ENCODE assay signal across 8 cellular contexts in the genomic region with DNA sequence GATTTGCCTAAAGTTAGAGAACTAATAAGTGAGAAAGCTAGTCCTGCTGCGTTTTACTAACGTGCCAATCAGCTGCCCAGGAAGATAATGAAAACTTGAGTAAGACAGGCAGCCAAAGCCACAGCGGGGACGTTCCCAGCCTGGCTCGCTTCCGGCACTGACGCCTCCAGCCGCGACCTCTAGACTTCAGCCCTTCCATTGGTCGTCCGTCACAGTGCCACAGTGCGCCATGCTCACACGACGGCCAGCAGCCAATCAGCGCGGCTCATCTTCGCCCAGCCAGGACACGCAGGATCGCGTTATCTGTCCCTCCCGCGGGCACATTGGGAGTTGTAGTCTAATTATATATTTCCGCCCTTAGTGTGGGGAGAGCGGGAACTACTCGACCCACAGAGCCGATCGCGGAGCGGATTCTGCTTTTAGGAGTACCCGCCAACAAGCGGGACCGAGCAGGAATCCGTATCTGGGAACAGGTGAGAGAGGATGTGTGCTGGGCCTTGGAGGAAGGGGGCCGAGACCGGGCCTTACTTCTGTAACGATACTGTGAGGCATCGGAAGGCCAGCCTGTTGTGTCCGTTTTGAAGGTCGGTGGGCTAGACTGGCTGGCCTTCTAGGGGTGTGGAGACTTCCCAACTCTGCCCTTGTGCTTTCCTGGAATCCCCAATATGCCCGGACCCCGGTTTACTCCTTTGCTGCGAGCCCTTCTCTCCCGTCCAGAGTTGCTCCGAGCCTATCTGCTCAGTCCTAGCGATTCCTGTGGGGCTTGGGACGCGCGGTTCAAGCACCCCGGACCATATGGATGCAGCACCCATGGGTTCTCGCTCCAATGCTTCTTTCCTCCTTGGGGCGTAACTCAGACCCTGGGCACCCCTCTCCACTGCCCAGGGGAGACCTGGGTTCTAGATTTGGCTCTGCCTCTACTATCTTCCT. TPM values are rescaled to one million over a fixed set of nuclear protein-coding genes. Genes with fewer than 3 reads are reported as not detected.
DNase-seq lines count a peak whose midpoint lies in the region; ATAC-seq and TF ChIP-seq lines count a peak whose summit lies in the region.

FDPS (plus strand) TSS at position 374 of the 930 bp plus-strand sequence. CDS start 924 bp downstream, outside the sequence.

- intact Hi-C loops in esophagus muscularis mucosa (cut with DNase I), result no loop called here

- H3K4me1 ChIP-seq in Karpas-422 (ENCODE audit: low read length) (peaks cover 28% of the 10 kb centered on the region), esophagus muscularis mucosa (peaks cover 16 to 33% (median 29%) of the 10 kb centered on the region in 4 donors)

- H3K4me3 ChIP-seq in Karpas-422 (ENCODE audit: low read length) (peak within 1 kb of the TSS; percentile 72), esophagus muscularis mucosa (peak within 1 kb of the TSS; percentile 66 to 97 (median 70))

- no peaks in the 10 kb centered on the region for H4K20me1 ChIP-seq in Karpas-422 (ENCODE audit: insufficient read depth, low read depth, low read length)

- ATAC-seq in GM21825 (IDR thresholded peaks at IDR 0.05; ENCODE audit: unreplicated experiment), result peak; percentile 92

- H3K27me3 ChIP-seq in Karpas-422 (ENCODE audit: low read length) (no peaks in the 10 kb centered on the region), esophagus muscularis mucosa (no peaks in the 10 kb centered on the region)

- H3K79me2 ChIP-seq in Karpas-422 (ENCODE audit: low read length), result peaks cover 43% of the 10 kb centered on the region

- H3K9me2 ChIP-seq in Karpas-422 (replicated peaks; ENCODE audit: insufficient read depth, low read length), result no peaks in the 10 kb centered on the region

- TF ChIP-seq EP300 in esophagus muscularis mucosa (IDR thresholded peaks at IDR 0.05), result no peak

- peak within 1 kb of the TSS; percentile 69 for H3K4me2 ChIP-seq in Karpas-422 (ENCODE audit: low read depth, low read length, poor library complexity, severe bottlenecking)

- peak within 1 kb of the TSS; percentile 85 for H3K9ac ChIP-seq in Karpas-422 (ENCODE audit: low read length)

- H3K9me3 ChIP-seq in Karpas-422 (ENCODE audit: low read length), result no peaks in the 10 kb centered on the region
- no peaks in the 10 kb centered on the region for H3K9me3 ChIP-seq in esophagus muscularis mucosa

- TF ChIP-seq CTCF in esophagus muscularis mucosa (IDR thresholded peaks at IDR 0.05), result peak in 2 of 3 experiments; percentile 24 to 32

- DNase-seq in DMS79 treated with DMSO at 0.1 percent for 48 hours (lab: John Stamatoyannopoulos, UW) (peak; percentile 98), Karpas-422 (peak; percentile 99), RKO (ENCODE audit: low spot score) (peak; percentile 99), activated T-helper 1 cell treated with Interleukin-2 at 50 U/mL for 16 hours (ENCODE audit: low read depth) (peak; percentile 94), esophagus muscularis mucosa (ENCODE audit: extremely low spot score) (peak; percentile 100), myocyte (ENCODE audit: low read depth) (peak; percentile 100)
- peak; percentile 97 to 99 for DNase-seq in stimulated activated CD8-positive, alpha-beta memory T cell treated with anti-CD3 and anti-CD28 coated beads, Interleukin-7, amount 100 ng/mL, for 48 hours (ENCODE audit: extremely low read depth in 1 of 2, low read depth in 1 of 2)

- no peak within 1 kb of the TSS for H2AFZ ChIP-seq in Karpas-422 (ENCODE audit: low read length)

- H3K36me3 ChIP-seq in Karpas-422 (ENCODE audit: insufficient read depth, low read length) (peaks cover 23% of the 10 kb centered on the region), esophagus muscularis mucosa (peaks cover 4 to 35% (median 24%) of the 10 kb centered on the region in 4 donors)

- TF ChIP-seq POLR2A in esophagus muscularis mucosa (IDR thresholded peaks at IDR 0.05; ENCODE audit: low read depth), result no peak

- H3K27ac ChIP-seq in Karpas-422 (ENCODE audit: low read length) (peak within 1 kb of the TSS; percentile 92), esophagus muscularis mucosa (replicated peaks in 1 of 4) (peak within 1 kb of the TSS; percentile 79 to 90 (median 86))

- WGBS in esophagus muscularis mucosa, result under 1% methylated on average over 41 of the region's 51 CpGs

RNA-seq across cellular contexts. Expression of gene FDPS, which starts in this region (rescaled TPM):
- total RNA-seq in Karpas-422 (2014; rRNA removed; shearing (Covaris generic); ENCODE audit: low replicate concordance), result 298 and 377 TPM in 2 replicates
- total RNA-seq in esophagus muscularis mucosa, result 10 to 100 TPM; 70.2 to 97.2 (median 82.0) TPM
- total RNA-seq in myocyte, result 369 and 536 TPM in 2 replicates
- polyA plus RNA-seq in myocyte (2012), result 674 TPM

Comparison
In these comparisons a context has a peak if more than half of its experiments do, and no peak if none do; other contexts are left out.
1. Peak in every context shown above with its lines: DNase-seq, ATAC-seq, H3K4me3 ChIP-seq and H3K27ac ChIP-seq.